ENCODE assay signal across 9 cellular contexts in the genomic region with DNA sequence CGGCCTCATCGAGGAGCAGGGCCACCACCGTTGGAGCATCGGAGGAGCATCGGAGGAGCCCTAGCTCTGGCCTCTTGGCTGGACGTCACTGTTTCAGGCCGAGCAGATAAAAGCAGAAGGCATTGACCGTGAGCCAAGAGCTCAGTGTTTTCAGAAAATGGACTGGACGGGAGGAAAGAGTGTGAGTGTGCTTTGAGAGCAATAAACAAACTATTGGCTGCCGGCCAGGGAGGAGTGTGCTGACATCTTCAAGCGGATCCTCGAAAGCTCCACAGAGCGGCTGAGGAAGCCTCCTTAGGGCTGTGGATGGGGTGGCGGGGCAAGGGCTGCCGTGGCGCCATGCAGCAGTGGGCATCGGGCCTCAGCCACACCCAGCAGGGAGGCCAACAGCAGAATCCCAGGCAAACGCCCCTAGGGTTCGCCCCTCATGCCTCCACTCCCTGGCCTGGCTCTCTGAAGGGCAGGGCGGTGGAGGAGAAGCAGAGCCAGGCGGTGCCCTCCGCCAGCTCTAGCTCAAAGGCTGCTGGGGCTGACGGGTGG.
DNase-seq lines count a peak whose midpoint lies in the region; ATAC-seq and TF ChIP-seq lines count a peak whose summit lies in the region.
"Had no signal": no experiment of that assay in that cellular context is flagged by ENCODE, and none has a peak within 500 bp of the region (broad histone marks: within the 10 kb centered on the region; RNA-seq: fewer than 3 reads in every experiment).

No MANE protein-coding gene starts in this region.

- peak overlapping the region in 2 of 3 experiments; percentile 51 to 58 for H3K4me3 Mint-ChIP-seq in nephron

- TF ChIP-seq CTCF in nephron (IDR thresholded peaks at IDR 0.05; ENCODE audit: unreplicated experiment in 3 of 3) = no peak

- peak overlapping the region in 1 of 3 experiments; percentile 57 for H3K27ac Mint-ChIP-seq in nephron

- peak; percentile 20 for DNase-seq in DMS153 treated with DMSO at 0.1 percent for 48 hours (lab: John Stamatoyannopoulos, UW; ENCODE audit: unreplicated experiment)
- peak; percentile 56 for DNase-seq in NCI-H345 (lab: John Stamatoyannopoulos, UW)
- DNase-seq in cerebellar cortex (ENCODE audit: low spot score) = peak; percentile 54
- no peak for DNase-seq in UCSD-AML1 (lab: John Stamatoyannopoulos, UW; ENCODE audit: unreplicated experiment)
- no peak for DNase-seq in activated effector memory CD4-positive, alpha-beta T cell treated with anti-CD3 and anti-CD28 coated beads, Interleukin-2, amount 50 U/mL, for 16 hours
- DNase-seq in GM19240 (ENCODE audit: insufficient read length, low spot score) = no peak
- DNase-seq: stimulated activated CD4-positive, alpha-beta T cell treated with anti-CD3 and anti-CD28 coated beads, Interleukin-2, amount 100 ng/mL, for 24 hours had no signal

- peaks cover 10% of the 10 kb centered on the region for H3K4me1 Mint-ChIP-seq in nephron

- H3K9me3 Mint-ChIP-seq in nephron = no peaks in the 10 kb centered on the region

- no peak for ATAC-seq in GM19395 (IDR thresholded peaks at IDR 0.05; ENCODE audit: unreplicated experiment)

- H3K36me3 Mint-ChIP-seq in nephron (ENCODE audit: low read depth) = no peaks in the 10 kb centered on the region

- H3K27me3 Mint-ChIP-seq in nephron (ENCODE audit: low read depth) = peaks cover 18% of the 10 kb centered on the region

Comparison
In these comparisons a context has a peak if more than half of its experiments do, and no peak if none do; other contexts are left out.
1. DNase-seq: peak in DMS153 treated with DMSO at 0.1 percent for 48 hours (single experiment), NCI-H345 (single experiment) and cerebellar cortex (single experiment); none in UCSD-AML1 (single experiment), activated effector memory CD4-positive, alpha-beta T cell treated with anti-CD3 and anti-CD28 coated beads, Interleukin-2, amount 50 U/mL, for 16 hours (single experiment) and GM19240 (single experiment).